ENCODE assay signal across 22 cellular contexts in genomic region chr2:226981731-226982373, GRCh38.
DNase-seq lines count a peak whose midpoint lies in the region; ATAC-seq and TF ChIP-seq lines count a peak whose summit lies in the region.
"Had no signal": no experiment of that assay in that cellular context is flagged by ENCODE, and none has a peak within 500 bp of the region (broad histone marks: within the 10 kb centered on the region; RNA-seq: fewer than 3 reads in every experiment).

No MANE protein-coding gene starts in this region.

- H3K9me3 Mint-ChIP-seq in activated B cell treated with CpG ODN at 0.5 μM for 24 hours, result no peaks in the 10 kb centered on the region
- H3K9me3 Mint-ChIP-seq: activated naive CD4-positive, alpha-beta T cell treated with anti-CD3 and anti-CD28 coated beads, Interleukin-2, amount 50 U/mL, for 72 hours; activated T-cell treated with anti-CD3 and anti-CD28 coated beads, Interleukin-2, amount 50 U/mL, for 72 hours; CD4-positive, alpha-beta T cell; T-cell had no signal

- H3K36me3 Mint-ChIP-seq in activated B cell treated with CpG ODN at 0.5 μM for 24 hours (ENCODE audit: low read depth), result peaks cover 24% of the 10 kb centered on the region

- no peak for ATAC-seq in activated B cell treated with CpG ODN at 0.5 μM for 24 hours (ENCODE audit: low read depth)
- ATAC-seq: activated T-cell treated with anti-CD3 and anti-CD28 coated beads, Interleukin-2, amount 50 U/mL, for 72 hours; gastroesophageal sphincter; left ventricle myocardium superior; T-cell had no signal

- TF ChIP-seq CTCF in activated B cell treated with CpG ODN at 0.5 μM for 24 hours (IDR thresholded peaks at IDR 0.05) (no peak), stomach (IDR thresholded peaks at IDR 0.05) (no peak)

- no peak overlapping the region for H3K27ac ChIP-seq in stomach
- H3K27ac ChIP-seq: brain microvascular endothelial cell, gastroesophageal sphincter, right atrium auricular region had no signal

- intact Hi-C loops in activated B cell treated with CpG ODN at 0.5 μM for 24 hours (cut with micrococcal nuclease) (loop anchor here (10.0 kb wide), 3 partner anchors 427 to 1857 kb away; no protein-coding TSS in a partner anchor), stomach (cut with DNase I; ENCODE audit: low total_unique reads) (loop anchor here (10.0 kb wide), 2 partner anchors 1097 to 1307 kb away; no protein-coding TSS in a partner anchor)

- H3K27me3 Mint-ChIP-seq in activated B cell treated with CpG ODN at 0.5 μM for 24 hours, result no peaks in the 10 kb centered on the region
- H3K27me3 Mint-ChIP-seq: CD4-positive, alpha-beta T cell; T-cell had no signal

- 45 to 63% (median 53%) methylated on average over 4 of the region's 4 CpGs for WGBS in stomach, 5 donors

- no peak for TF ChIP-seq POLR2A in stomach (IDR thresholded peaks at IDR 0.05)

- peak overlapping the region; percentile 14 for H3K27ac Mint-ChIP-seq in activated B cell treated with CpG ODN at 0.5 μM for 24 hours
- H3K27ac Mint-ChIP-seq: activated T-cell treated with anti-CD3 and anti-CD28 coated beads, Interleukin-2, amount 50 U/mL, for 72 hours; CD4-positive, alpha-beta T cell; T-cell had no signal

- DNase-seq in HUDEP-2 (lab: John Stamatoyannopoulos, UW; ENCODE audit: unreplicated experiment in 76 of 76) (peak in 74 of 76 experiments; percentile 12 to 93 (median 68)), NCI-H2081 treated with DMSO at 0.1 percent for 48 hours (lab: John Stamatoyannopoulos, UW) (peak; percentile 35), activated B cell treated with CpG ODN at 0.5 μM for 24 hours (no peak), left kidney (ENCODE audit: low read depth, low spot score) (peak; percentile 49), cerebellar cortex (ENCODE audit: low spot score) (no peak), stomach (no peak), NCI-H526 (lab: John Stamatoyannopoulos, UW) (no peak), NCI-H2196 treated with DMSO at 0.1 percent for 48 hours (lab: John Stamatoyannopoulos, UW; ENCODE audit: unreplicated experiment) (no peak)
- DNase-seq: activated T-cell treated with anti-CD3 and anti-CD28 coated beads, Interleukin-2, amount 50 U/mL, for 72 hours; brain microvascular endothelial cell; CD4-positive, alpha-beta T cell; cortex of kidney; DMS53; left ventricle myocardium superior; NCI-H2029 treated with DMSO at 0.1 percent for 48 hours; NK-92 treated with Interleukin-12 subunit alpha and Interleukin-12 subunit beta, amount 100 ng/mL, for 24 hours; nucleus accumbens; stimulated activated naive CD4-positive, alpha-beta T cell treated with Interleukin-2 at 50 U/mL for 16 hours; T-cell had no signal

- H3K4me1 Mint-ChIP-seq in activated B cell treated with CpG ODN at 0.5 μM for 24 hours, result peaks cover 24% of the 10 kb centered on the region

- H3K4me3 ChIP-seq in stomach, result no peak overlapping the region
- H3K4me3 ChIP-seq: gastroesophageal sphincter, right atrium auricular region had no signal

- H3K9me3 ChIP-seq in stomach, result no peaks in the 10 kb centered on the region
- H3K9me3 ChIP-seq: gastroesophageal sphincter, right atrium auricular region had no signal

- POLR2A ChIA-PET in activated B cell treated with CpG ODN at 0.5 μM for 24 hours (lab: Charles Lee), result interaction anchor here (1.6 kb wide), 1 partner anchor 146 kb away, joined by 6 read pairs; the partner anchor contains the start of gene RHBDD1

- H3K4me1 ChIP-seq in stomach, result peaks cover 0 to 14% (median 6%) of the 10 kb centered on the region in 4 donors

- CTCF ChIA-PET in activated B cell treated with CpG ODN at 0.5 μM for 24 hours (lab: Charles Lee), result interaction anchor here (0.7 to 5.8 kb wide), 2 partner anchors 179 to 1093 kb away, joined by 3 to 39 read pairs; no protein-coding TSS in a partner anchor

- no peak for TF ChIP-seq EP300 in stomach (IDR thresholded peaks at IDR 0.05)

- H3K36me3 ChIP-seq in stomach, result no peaks in the 10 kb centered on the region
- H3K36me3 ChIP-seq: brain microvascular endothelial cell, right atrium auricular region had no signal

- no peak overlapping the region for H3K4me3 Mint-ChIP-seq in activated B cell treated with CpG ODN at 0.5 μM for 24 hours
- H3K4me3 Mint-ChIP-seq: activated T-cell treated with anti-CD3 and anti-CD28 coated beads, Interleukin-2, amount 50 U/mL, for 72 hours; CD4-positive, alpha-beta T cell; T-cell had no signal

- H3K27me3 ChIP-seq in stomach, result no peaks in the 10 kb centered on the region
- H3K27me3 ChIP-seq: brain microvascular endothelial cell, gastroesophageal sphincter, right atrium auricular region had no signal

Comparison
In these comparisons a context has a peak if more than half of its experiments do, and no peak if none do; other contexts are left out.
1. DNase-seq: peak in HUDEP-2 (74 of 76), NCI-H2081 treated with DMSO at 0.1 percent for 48 hours (single experiment) and left kidney (single experiment); none in activated B cell treated with CpG ODN at 0.5 μM for 24 hours (single experiment), cerebellar cortex (single experiment), stomach (single experiment), NCI-H526 (0 of 2) and NCI-H2196 treated with DMSO at 0.1 percent for 48 hours (single experiment).